25 cellular contexts compared by ENCODE assay signal in the genomic region with DNA sequence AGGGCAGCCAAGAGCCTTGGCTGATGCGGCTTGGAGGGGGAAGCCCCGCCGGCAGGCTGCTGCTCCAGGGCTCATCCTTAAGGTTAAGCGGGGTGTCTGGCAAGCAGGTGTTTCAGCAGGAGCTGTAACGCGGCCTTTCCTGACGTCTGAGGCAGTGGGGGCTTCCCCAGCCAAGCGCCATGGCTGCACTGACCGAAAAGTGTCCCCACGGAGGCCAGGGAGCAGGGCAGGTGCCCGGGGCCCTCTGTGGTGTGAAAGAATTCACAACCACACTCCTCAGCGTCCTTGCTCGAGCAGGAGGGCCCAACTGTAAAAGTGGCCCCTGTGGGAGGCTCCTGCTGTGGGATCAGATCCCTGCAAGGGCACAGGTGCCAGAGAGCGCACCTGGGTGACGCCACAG.
DNase-seq lines count a peak whose midpoint lies in the region; FAIRE-seq and TF ChIP-seq lines count a peak whose summit lies in the region.
"Had no signal": no experiment of that assay in that cellular context is flagged by ENCODE, and none has a peak within 500 bp of the region (broad histone marks: within the 10 kb centered on the region; RNA-seq: fewer than 3 reads in every experiment).

No MANE protein-coding gene starts in this region.

- H3K36me3 ChIP-seq in HEK293 (ENCODE audit: control insufficient read depth in 2 of 2, insufficient read depth in 1 of 2, low read length in 2 of 2) (no peaks in the 10 kb centered on the region), H1 (ENCODE audit: control insufficient read depth in 2 of 4, insufficient read depth in 4 of 4, low read length in 3 of 4) (no peaks in the 10 kb centered on the region), osteoblast (ENCODE audit: insufficient read depth, low read length) (no peaks in the 10 kb centered on the region)
- H3K36me3 ChIP-seq: BE2C, BLaER1 had no signal

- H3K4me1 ChIP-seq in HEK293 (ENCODE audit: control insufficient read depth, insufficient read depth, low read length) (no peaks in the 10 kb centered on the region), H1 (replicated peaks in 1 of 4; ENCODE audit: control insufficient read depth in 3 of 4, insufficient read depth in 4 of 4, low read length in 3 of 4) (peaks cover 0 to 4% (median 1%) of the 10 kb centered on the region in 4 experiments; a peak in 2 of 7 replicates), osteoblast (ENCODE audit: insufficient read depth, low read length) (no peaks in the 10 kb centered on the region)
- H3K4me1 ChIP-seq: BE2C had no signal

- no peak for TF ChIP-seq RAD21 in H1 (IDR thresholded peaks at IDR 0.05 in 1 of 2, conservative IDR thresholded peaks at IDR 0.05 in 1 of 2; ENCODE audit: low read depth in 2 of 2, low read length in 2 of 2)

- TF ChIP-seq EP300 in H1 (IDR thresholded peaks at IDR 0.05; ENCODE audit: borderline replicate concordance in 1 of 2, low read depth in 2 of 2, low read length in 2 of 2) = no peak

- no peak for TF ChIP-seq CTCF in HEK293 (tag by site-specific recombination; IDR thresholded peaks at IDR 0.05)
- no peak for TF ChIP-seq CTCF in H1 (IDR thresholded peaks at IDR 0.05; ENCODE audit: control extremely low read depth in 1 of 3, insufficient read depth in 1 of 3, low read depth in 1 of 3, low read length in 3 of 3)
- TF ChIP-seq CTCF in osteoblast (IDR thresholded peaks at IDR 0.05; ENCODE audit: extremely low read depth, low read depth, low read length) = no peak

- H2AFZ ChIP-seq in H1 (ENCODE audit: low read length) = no peak overlapping the region
- H2AFZ ChIP-seq in osteoblast (ENCODE audit: low read length) = no peak overlapping the region

- H2AK5ac ChIP-seq in H1 (ENCODE audit: low read depth, low read length) = no peak overlapping the region

- no peak overlapping the region for H3K4ac ChIP-seq in H1 (replicated peaks; ENCODE audit: insufficient read length, low read depth, low read length)

- no peak overlapping the region for H2BK15ac ChIP-seq in H1 (ENCODE audit: low read length)

- no peaks in the 10 kb centered on the region for H4K20me1 ChIP-seq in H1 (replicated peaks in 1 of 2; ENCODE audit: control insufficient read depth in 1 of 2, insufficient read depth in 2 of 2, low read length in 2 of 2)
- no peaks in the 10 kb centered on the region for H4K20me1 ChIP-seq in osteoblast (ENCODE audit: insufficient read depth, low read length)
- H4K20me1 ChIP-seq: BLaER1 had no signal

- no peak for TF ChIP-seq POLR2A in H1 (IDR thresholded peaks at IDR 0.05; ENCODE audit: control extremely low read depth in 1 of 2, low read depth in 2 of 2, low read length in 2 of 2)

- H4K8ac ChIP-seq in H1 (ENCODE audit: extremely low read depth, insufficient read depth, low read length) = peak overlapping the region; percentile 15; the same call in 1 of the 2 replicates

- no peak overlapping the region for H3K23ac ChIP-seq in H1 (ENCODE audit: insufficient read length)

- no peak overlapping the region for H3K9ac ChIP-seq in H1 (replicated peaks in 1 of 4; ENCODE audit: extremely low read depth in 1 of 4, low read depth in 3 of 4, low read length in 3 of 4)
- H3K9ac ChIP-seq: BLaER1 had no signal

- H4K5ac ChIP-seq in H1 (ENCODE audit: insufficient read length, low read depth, low read length) = no peak overlapping the region

- no peak overlapping the region for H3K18ac ChIP-seq in H1 (ENCODE audit: extremely low read depth, low read length)

- no peaks in the 10 kb centered on the region for H3K9me3 ChIP-seq in HEK293 (ENCODE audit: control insufficient read depth, insufficient read depth, low read depth, low read length)
- no peaks in the 10 kb centered on the region for H3K9me3 ChIP-seq in H1 (ENCODE audit: insufficient read depth in 2 of 2, low read depth in 1 of 2, low read length in 1 of 2)
- no peaks in the 10 kb centered on the region for H3K9me3 ChIP-seq in osteoblast (ENCODE audit: low read depth, low read length)
- H3K9me3 ChIP-seq: BE2C, BLaER1 had no signal

- H3K79me2 ChIP-seq in H1 (ENCODE audit: control insufficient read depth in 1 of 2, insufficient read depth in 2 of 2, low read length in 2 of 2) (no peaks in the 10 kb centered on the region), osteoblast (ENCODE audit: insufficient read depth, low read length) (no peaks in the 10 kb centered on the region)

- no peak overlapping the region for H2BK120ac ChIP-seq in H1 (replicated peaks; ENCODE audit: low read depth, low read length)

- H3K4me3 ChIP-seq in HEK293 (ENCODE audit: low read depth, low read length) (no peak overlapping the region), H1 (ENCODE audit: extremely low read depth in 1 of 4, insufficient read depth in 2 of 4, low read depth in 3 of 4, low read length in 4 of 4) (no peak overlapping the region), osteoblast (ENCODE audit: insufficient read depth, low read length) (no peak overlapping the region)
- H3K4me3 ChIP-seq: BLaER1 had no signal

- DNase-seq in H1 (ENCODE audit: low read depth in 1 of 2, low spot score in 2 of 2) (no peak), osteoblast (ENCODE audit: insufficient read length, low spot score, missing footprints) (peak; percentile 73), H4 (ENCODE audit: low spot score) (no peak), GF-D8 (lab: John Stamatoyannopoulos, UW) (no peak)
- DNase-seq in stimulated activated CD4-positive, alpha-beta T cell treated with anti-CD3 and anti-CD28 coated beads, Interleukin-1b, Interleukin-23, amount 100 ng/mL, for 48 hours = no peak
- DNase-seq: 8988T; ACHN; BE2C; C1 segment of cervical spinal cord; CD4-positive, alpha-beta memory T cell; CD4-positive, CD25-positive, alpha-beta regulatory T cell; CD8-positive, alpha-beta memory T cell; COR-L47; DMS 273 treated with DMSO at 0.1 percent for 48 hours; DMS153; DMS53; DMS79; DND-41; EL; GDM1 had no signal

- CTCF ChIA-PET in HEK293 (lab: Yijun Ruan, JAX) = interaction anchor here (0.6 kb wide), 1 partner anchor 414 kb away, joined by 3 read pairs; no protein-coding TSS in a partner anchor
- CTCF ChIA-PET in H1 (lab: Charles Lee; ENCODE audit: partially characterized antibody) = interaction anchor here (0.6 to 7.5 kb wide), 3 partner anchors 50 to 419 kb away, joined by 3 to 64 read pairs (median 3); no protein-coding TSS in a partner anchor

- POLR2A ChIA-PET in HEK293 (lab: Yijun Ruan, JAX) (no interaction called here), H1 (lab: Charles Lee; ENCODE audit: partially characterized antibody) (no interaction called here)

- no peak overlapping the region for H4K91ac ChIP-seq in H1 (replicated peaks; ENCODE audit: insufficient read length, low read length)

- H3K4me2 ChIP-seq in H1 (ENCODE audit: insufficient read depth in 1 of 2, low read depth in 2 of 2, low read length in 2 of 2) (no peak overlapping the region), osteoblast (ENCODE audit: insufficient read depth, low read length) (no peak overlapping the region)
- H3K4me2 ChIP-seq: BLaER1 had no signal

- no peaks in the 10 kb centered on the region for H3K23me2 ChIP-seq in H1 (ENCODE audit: low read depth, low read length)

- no peaks in the 10 kb centered on the region for H3K79me1 ChIP-seq in H1 (ENCODE audit: low read depth, low read length)

- no peak overlapping the region for H2BK20ac ChIP-seq in H1 (ENCODE audit: low read length)

- H3K14ac ChIP-seq in H1 (ENCODE audit: insufficient read length) = no peak overlapping the region

- no peak for FAIRE-seq in H1 (lab: Jason Lieb, UNC)
- FAIRE-seq: A204.1, GM12891, GM19239 had no signal

- H3K56ac ChIP-seq in H1 (replicated peaks; ENCODE audit: insufficient read length, low read depth, low read length) = no peak overlapping the region

- no peak overlapping the region for H2BK5ac ChIP-seq in H1 (ENCODE audit: low read depth, low read length)

- H3K27me3 ChIP-seq in H1 (replicated peaks in 1 of 4; ENCODE audit: control insufficient read depth in 3 of 4, extremely low read depth in 1 of 4, insufficient read depth in 3 of 4, low read length in 3 of 4) (no peaks in the 10 kb centered on the region; a peak in 1 of 7 replicates), osteoblast (ENCODE audit: insufficient read depth, low read length) (peaks cover 2% of the 10 kb centered on the region)
- H3K27me3 ChIP-seq: BE2C, BLaER1 had no signal

- H2BK12ac ChIP-seq in H1 (ENCODE audit: low read depth, low read length) = no peak overlapping the region

- H3K27ac ChIP-seq in HEK293 (ENCODE audit: extremely low read depth, low read depth, low read length) (no peak overlapping the region), H1 (ENCODE audit: low read depth, low read length) (no peak overlapping the region), osteoblast (ENCODE audit: low read depth, low read length) (no peak overlapping the region)
- H3K27ac ChIP-seq: BLaER1 had no signal

- WGBS in H1 (ENCODE audit: extremely low coverage in 1 of 2, insufficient coverage in 1 of 2, insufficient read length in 1 of 2, insufficient replicate concordance in 2 of 2, low coverage in 1 of 2, low lambda C conversion rate in 2 of 2, missing lambda C conversion rate in 1 of 2), 2 experiments = 91% methylated on average over 15 of the region's 15 CpGs; no CpG with 5 or more reads in 1 of the 2 experiments

TF ChIP-seq in HEK293, 187 proteins besides CTCF, POLR2A, EP300 and RAD21:
- TF ChIP-seq ZNF169 (tag by site-specific recombination; IDR thresholded peaks at IDR 0.05) (no peak), ZNF133 (tag by site-specific recombination; IDR thresholded peaks at IDR 0.05) (peak; percentile 24; the same call in 1 of the 2 replicates)

TF ChIP-seq in H1, 55 proteins besides CTCF, POLR2A, EP300 and RAD21 (continues in another document):
- TF ChIP-seq TAF7 (optimal IDR thresholded peaks at IDR 0.05; ENCODE audit: borderline replicate concordance, low read depth, low read length) (no peak), TAF1 (IDR thresholded peaks at IDR 0.05; ENCODE audit: low read depth, low read length) (no peak), FOSL1 (IDR thresholded peaks at IDR 0.05; ENCODE audit: insufficient read depth, low read depth, low read length) (no peak), KDM4A (IDR thresholded peaks at IDR 0.05; ENCODE audit: low read depth, low read length, severe bottlenecking) (no peak), SP2 (IDR thresholded peaks at IDR 0.05; ENCODE audit: low read length) (no peak)
- TF ChIP-seq, protein P1, sequence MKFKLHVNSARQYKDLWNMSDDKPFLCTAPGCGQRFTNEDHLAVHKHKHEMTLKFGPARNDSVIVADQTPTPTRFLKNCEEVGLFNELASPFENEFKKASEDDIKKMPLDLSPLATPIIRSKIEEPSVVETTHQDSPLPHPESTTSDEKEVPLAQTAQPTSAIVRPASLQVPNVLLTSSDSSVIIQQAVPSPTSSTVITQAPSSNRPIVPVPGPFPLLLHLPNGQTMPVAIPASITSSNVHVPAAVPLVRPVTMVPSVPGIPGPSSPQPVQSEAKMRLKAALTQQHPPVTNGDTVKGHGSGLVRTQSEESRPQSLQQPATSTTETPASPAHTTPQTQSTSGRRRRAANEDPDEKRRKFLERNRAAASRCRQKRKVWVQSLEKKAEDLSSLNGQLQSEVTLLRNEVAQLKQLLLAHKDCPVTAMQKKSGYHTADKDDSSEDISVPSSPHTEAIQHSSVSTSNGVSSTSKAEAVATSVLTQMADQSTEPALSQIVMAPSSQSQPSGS (IDR thresholded peaks at IDR 0.05; ENCODE audit: low read length) = no peak
